Comparison of ENCODE assay signal across 15 cellular contexts in the genomic region with DNA sequence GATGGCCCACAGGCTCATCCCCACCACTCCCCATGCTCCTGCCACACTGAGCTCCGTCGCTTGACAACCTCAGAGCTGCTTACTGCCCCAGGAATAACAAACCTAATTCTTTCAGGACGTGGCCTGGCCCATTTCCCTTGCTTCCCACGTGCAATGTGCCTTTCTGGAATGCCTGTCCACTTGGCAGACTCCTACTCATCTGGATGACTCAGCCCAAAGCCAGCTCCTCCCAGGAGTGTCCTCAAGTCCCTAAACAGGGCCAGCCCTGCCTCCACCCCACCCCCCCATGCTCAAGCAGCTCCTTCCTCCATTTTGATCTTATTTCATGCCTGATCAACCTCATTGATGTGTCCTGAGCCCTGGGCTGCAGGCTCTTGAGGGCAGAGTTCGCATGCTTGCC.
A peak's percentile ranks its signal among the peaks of the same experiment; 100 is the strongest.
DNase-seq lines count a peak whose midpoint lies in the region; ATAC-seq and TF ChIP-seq lines count a peak whose summit lies in the region.
"Had no signal": no experiment of that assay in that cellular context is flagged by ENCODE, and none has a peak within 500 bp of the region (broad histone marks: within the 10 kb centered on the region; RNA-seq: fewer than 3 reads in every experiment).

No MANE protein-coding gene starts in this region.

- H4K20me1 ChIP-seq in H9 (ENCODE audit: control insufficient read depth, insufficient read depth, insufficient read length): no peaks in the 10 kb centered on the region

- ATAC-seq in omental fat pad (ENCODE audit: low FRiP score) (no peak), GM19324 (IDR thresholded peaks at IDR 0.05; ENCODE audit: low FRiP score, unreplicated experiment) (no peak)

- H2AK5ac ChIP-seq in mesendoderm (ENCODE audit: low read length) (no peak overlapping the region), H9 (ENCODE audit: insufficient read length, low read length) (no peak overlapping the region)

- H3K27me3 ChIP-seq in mesendoderm (ENCODE audit: insufficient read depth, low read length, poor library complexity) (no peaks in the 10 kb centered on the region), H9 (ENCODE audit: insufficient read depth, low read length) (no peaks in the 10 kb centered on the region)

- H2BK120ac ChIP-seq in mesendoderm (ENCODE audit: low read depth, low read length): no peak overlapping the region
- no peak overlapping the region for H2BK120ac ChIP-seq in H9 (ENCODE audit: low read depth, low read length, poor library complexity, severe bottlenecking)

- H3T11ph ChIP-seq in H9 (ENCODE audit: low read length): no peak overlapping the region

- no peak overlapping the region for H3K14ac ChIP-seq in H9 (ENCODE audit: insufficient read depth, low read length)

- no peak overlapping the region for H4K5ac ChIP-seq in mesendoderm (ENCODE audit: low read length)
- no peak overlapping the region for H4K5ac ChIP-seq in H9 (ENCODE audit: insufficient read length, low read depth, low read length)

- H3K18ac ChIP-seq in mesendoderm (ENCODE audit: low read length): no peak overlapping the region
- H3K18ac ChIP-seq in H9 (ENCODE audit: insufficient read length, low read depth, low read length): no peak overlapping the region

- H3K56ac ChIP-seq in mesendoderm (ENCODE audit: low read length) (no peak overlapping the region), H9 (ENCODE audit: insufficient read length, low read depth, low read length) (no peak overlapping the region)

- DNase-seq in AG08396 (ENCODE audit: low spot score): peak; percentile 94
- DNase-seq in LoVo (ENCODE audit: low spot score): peak; percentile 42
- peak; percentile 46 for DNase-seq in ecto neural progenitor cell (ENCODE audit: low spot score)
- peak; percentile 44 for DNase-seq in mesendoderm
- DNase-seq in omental fat pad (ENCODE audit: low spot score): no peak
- DNase-seq in activated T-cell treated with anti-CD3 and anti-CD28 coated beads, Interleukin-2, amount 50 U/mL, for 24 hours: no peak
- DNase-seq in H9: no peak
- DNase-seq: activated CD4-positive, alpha-beta T cell treated with anti-CD3 and anti-CD28 coated beads for 1 hour; activated T-cell treated with anti-CD3 and anti-CD28 coated beads, Interleukin-2, amount 50 U/mL, for 48 hours; left ventricle myocardium inferior; NCI-H526 treated with DMSO at 0.1 percent for 48 hours had no signal

- H3K9me3 Mint-ChIP-seq in activated T-cell treated with anti-CD3 and anti-CD28 coated beads, Interleukin-2, amount 50 U/mL, for 24 hours: no peaks in the 10 kb centered on the region
- peaks cover 0 to 3% of the 10 kb centered on the region in 2 experiments; a peak in 1 of 5 replicates for H3K9me3 Mint-ChIP-seq in H9

- no peaks in the 10 kb centered on the region for H3K9me3 ChIP-seq in H9 (ENCODE audit: control insufficient read depth, low read depth, low read length)
- H3K9me3 ChIP-seq: left ventricle myocardium inferior had no signal

- H3K79me2 ChIP-seq in mesendoderm (ENCODE audit: control insufficient read depth, insufficient read depth, low read length) (no peaks in the 10 kb centered on the region), H9 (ENCODE audit: insufficient read depth, low read length) (no peaks in the 10 kb centered on the region)

- no CpG with 5 or more reads among the region's 5 CpGs for WGBS in mesendoderm (ENCODE audit: extremely low coverage, insufficient coverage, low lambda C conversion rate)
- WGBS in H9 (ENCODE audit: extremely low coverage, insufficient read length, low lambda C conversion rate): no CpG with 5 or more reads among the region's 5 CpGs

- no peak overlapping the region for H3K4me3 Mint-ChIP-seq in activated T-cell treated with anti-CD3 and anti-CD28 coated beads, Interleukin-2, amount 50 U/mL, for 24 hours
- no peak overlapping the region for H3K4me3 Mint-ChIP-seq in H9
- H3K4me3 Mint-ChIP-seq: brain had no signal

- no peak overlapping the region for H3K4ac ChIP-seq in mesendoderm (ENCODE audit: low read depth, low read length)
- no peak overlapping the region for H3K4ac ChIP-seq in H9 (ENCODE audit: low read depth, low read length)

- no peaks in the 10 kb centered on the region for H3K36me3 ChIP-seq in mesendoderm (ENCODE audit: control insufficient read depth, insufficient read depth, low read length)
- H3K36me3 ChIP-seq: left ventricle myocardium inferior had no signal

- H2BK15ac ChIP-seq in mesendoderm (replicated peaks; ENCODE audit: low read depth) (no peak overlapping the region), H9 (ENCODE audit: low read depth, low read length) (no peak overlapping the region)

- H3K27ac Mint-ChIP-seq in activated T-cell treated with anti-CD3 and anti-CD28 coated beads, Interleukin-2, amount 50 U/mL, for 24 hours: no peak overlapping the region
- H3K27ac Mint-ChIP-seq in H9: no peak overlapping the region

- H3K4me2 ChIP-seq in mesendoderm (ENCODE audit: low read length): no peak overlapping the region
- H3K4me2 ChIP-seq in H9 (ENCODE audit: insufficient read depth, insufficient read length, low read length): no peak overlapping the region

- no peak overlapping the region for H2BK12ac ChIP-seq in H9 (ENCODE audit: insufficient read length, low read depth, low read length)

- H3K23me2 ChIP-seq in H9 (ENCODE audit: insufficient read length, low read depth, low read length, poor library complexity, severe bottlenecking): no peaks in the 10 kb centered on the region

- H3K27me3 Mint-ChIP-seq in activated T-cell treated with anti-CD3 and anti-CD28 coated beads, Interleukin-2, amount 50 U/mL, for 24 hours: peaks cover 42% of the 10 kb centered on the region
- H3K27me3 Mint-ChIP-seq in H9 (ENCODE audit: low read depth): peaks cover 2% of the 10 kb centered on the region

- H2BK5ac ChIP-seq in mesendoderm (ENCODE audit: low read length) (no peak overlapping the region), H9 (ENCODE audit: insufficient read length, low read length) (no peak overlapping the region)

- H3K4me3 ChIP-seq in mesendoderm (ENCODE audit: low read length): no peak overlapping the region
- H3K4me3 ChIP-seq: left ventricle myocardium inferior, SK-N-MC had no signal

- H2BK20ac ChIP-seq in H9 (ENCODE audit: low read depth, low read length, poor library complexity, severe bottlenecking): no peak overlapping the region

- H3K27ac ChIP-seq in mesendoderm (ENCODE audit: low read depth, low read length): no peak overlapping the region
- H3K27ac ChIP-seq in H9 (ENCODE audit: insufficient read length, low read depth, low read length): no peak overlapping the region
- H3K27ac ChIP-seq: C4-2B, left ventricle myocardium inferior, SK-N-MC had no signal

- H4K91ac ChIP-seq in H9 (ENCODE audit: insufficient read length, low read depth, low read length): no peak overlapping the region

- H4K8ac ChIP-seq in mesendoderm (ENCODE audit: low read depth, low read length) (no peak overlapping the region), H9 (replicated peaks; ENCODE audit: insufficient read length, low read depth, low read length) (no peak overlapping the region)

- no peaks in the 10 kb centered on the region for H3K4me1 ChIP-seq in mesendoderm (ENCODE audit: control insufficient read depth, low read depth, low read length)
- H3K4me1 ChIP-seq in H9 (ENCODE audit: insufficient read depth, low read length): no peaks in the 10 kb centered on the region
- H3K4me1 ChIP-seq: left ventricle myocardium inferior had no signal

- H3K79me1 ChIP-seq in mesendoderm (ENCODE audit: low read length): no peaks in the 10 kb centered on the region
- H3K79me1 ChIP-seq in H9 (ENCODE audit: insufficient read depth, low read depth, low read length, poor library complexity, severe bottlenecking): no peaks in the 10 kb centered on the region

- H3K4me1 Mint-ChIP-seq in activated T-cell treated with anti-CD3 and anti-CD28 coated beads, Interleukin-2, amount 50 U/mL, for 24 hours (ENCODE audit: low read depth): no peaks in the 10 kb centered on the region
- H3K4me1 Mint-ChIP-seq in H9: peaks cover 0 to 2% of the 10 kb centered on the region in 2 experiments; a peak in 1 of 4 replicates
- H3K4me1 Mint-ChIP-seq: brain had no signal

- H3K23ac ChIP-seq in mesendoderm (ENCODE audit: low read length) (no peak overlapping the region), H9 (ENCODE audit: insufficient read length, low read depth, low read length) (no peak overlapping the region)

- no peak overlapping the region for H3K9ac ChIP-seq in mesendoderm (ENCODE audit: low read length)
- H3K9ac ChIP-seq in H9 (ENCODE audit: extremely low read depth, insufficient read length, low read length): no peak overlapping the region

- no peak overlapping the region for H2AFZ ChIP-seq in H9 (ENCODE audit: low read length)

- no peak for TF ChIP-seq CTCF in omental fat pad (IDR thresholded peaks at IDR 0.05)
- TF ChIP-seq CTCF in H9 (conservative IDR thresholded peaks at IDR 0.05): no peak

- no peaks in the 10 kb centered on the region for H3K36me3 Mint-ChIP-seq in activated T-cell treated with anti-CD3 and anti-CD28 coated beads, Interleukin-2, amount 50 U/mL, for 24 hours (ENCODE audit: low read depth)
- H3K36me3 Mint-ChIP-seq in H9 (ENCODE audit: insufficient read depth in 1 of 3, low read depth in 3 of 3): peaks cover 0 to 2% (median 0%) of the 10 kb centered on the region in 3 experiments; a peak in 1 of 7 replicates
- H3K36me3 Mint-ChIP-seq: brain had no signal

Comparison
In these comparisons a context has a peak if more than half of its experiments do, and no peak if none do; other contexts are left out.
1. DNase-seq: peak in AG08396 (single experiment), LoVo (single experiment), ecto neural progenitor cell (single experiment) and mesendoderm (single experiment); none in omental fat pad (single experiment), activated T-cell treated with anti-CD3 and anti-CD28 coated beads, Interleukin-2, amount 50 U/mL, for 24 hours (single experiment) and H9 (single experiment).